Comparison of ENCODE assay signal across 8 cellular contexts in the genomic region with DNA sequence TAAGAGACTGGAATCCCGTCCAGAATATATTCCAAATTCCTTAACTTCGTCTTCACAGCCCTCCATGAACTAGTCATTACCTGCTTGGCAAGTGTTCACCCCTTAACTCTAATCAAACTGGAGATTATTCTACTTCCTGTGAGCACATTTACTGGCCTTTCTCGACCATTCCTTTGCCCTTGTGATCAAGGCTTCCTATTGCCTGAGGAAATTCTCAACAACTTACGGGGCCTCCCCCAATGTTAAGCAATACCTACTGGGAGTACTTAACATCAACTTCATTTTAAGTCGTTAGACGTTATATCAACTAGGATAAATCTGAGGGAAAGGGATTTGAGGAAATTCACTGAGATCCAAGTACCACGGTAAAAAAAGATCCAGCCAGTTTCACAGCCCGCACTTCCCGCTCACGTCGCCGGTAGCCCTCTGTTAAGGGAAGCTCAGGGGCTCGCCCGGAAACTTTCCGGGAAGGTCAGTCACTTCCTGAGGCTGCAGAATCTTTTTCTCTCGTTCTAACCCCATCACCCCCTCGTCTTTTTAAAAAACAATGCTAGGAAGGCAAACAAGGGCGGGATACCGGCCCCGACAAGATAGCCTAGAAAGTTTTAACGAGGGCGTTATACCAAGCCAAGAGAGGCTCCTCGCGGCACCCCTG. TPM values are rescaled to one million over a fixed set of nuclear protein-coding genes. Genes with fewer than 3 reads are reported as not detected.
DNase-seq lines count a peak whose midpoint lies in the region; ATAC-seq and TF ChIP-seq lines count a peak whose summit lies in the region.

No MANE protein-coding gene starts in this region.

- H3K9me3 ChIP-seq in heart left ventricle (no peaks in the 10 kb centered on the region), PC-3 (ENCODE audit: low read length) (no peaks in the 10 kb centered on the region), colonic mucosa (no peaks in the 10 kb centered on the region), uterus (no peaks in the 10 kb centered on the region)

- peak in 1 of 5 donors; percentile 15 for DNase-seq in heart left ventricle
- DNase-seq in Right ventricle myocardium inferior (ENCODE audit: missing footprints): no peak
- DNase-seq in PC-3: peak; percentile 38
- DNase-seq in colonic mucosa: peak; percentile 31
- peak; percentile 66 for DNase-seq in mesendoderm
- peak in 1 of 2 donors; percentile 25 for DNase-seq in uterus

- H3K79me2 ChIP-seq in PC-3 (ENCODE audit: low read length) (peaks cover 59% of the 10 kb centered on the region), mesendoderm (ENCODE audit: control insufficient read depth, insufficient read depth, low read length) (peaks cover 56% of the 10 kb centered on the region)

- peak overlapping the region; percentile 67 for H2AFZ ChIP-seq in PC-3 (ENCODE audit: low read length)

- H4K5ac ChIP-seq in mesendoderm (ENCODE audit: low read length): no peak overlapping the region

- H3K4me1 ChIP-seq in heart left ventricle: peaks cover 3 to 57% (median 34%) of the 10 kb centered on the region in 12 donors
- H3K4me1 ChIP-seq in PC-3 (ENCODE audit: insufficient read depth, low read length): peaks cover 27% of the 10 kb centered on the region; the same call in 1 of the 2 replicates
- H3K4me1 ChIP-seq in colonic mucosa: no peaks in the 10 kb centered on the region
- peaks cover 3% of the 10 kb centered on the region for H3K4me1 ChIP-seq in mesendoderm (ENCODE audit: control insufficient read depth, low read depth, low read length)
- H3K4me1 ChIP-seq in uterus: no peaks in the 10 kb centered on the region

- TF ChIP-seq POLR2A in heart left ventricle (IDR thresholded peaks at IDR 0.05) (no peak), uterus (IDR thresholded peaks at IDR 0.05) (no peak)

- intact Hi-C loops in heart left ventricle (cut with DNase I): loop anchor here in 1 of 10 donors (5.0 kb wide), 1 partner anchor 119 kb away; a partner anchor contains a TSS
- intact Hi-C loops in Right ventricle myocardium inferior (cut with DNase I): no loop called here
- intact Hi-C loops in PC-3 (cut with micrococcal nuclease): loop anchor here (5.0 kb wide), 1 partner anchor 379 kb away; a partner anchor contains a TSS
- intact Hi-C loops in colonic mucosa (cut with DNase I): no loop called here
- intact Hi-C loops in uterus (cut with DNase I; ENCODE audit: low total_unique reads): no loop called here

- TSS peak; percentile 46 for BruUV-seq in PC-3 (replicated peaks; lab: Mats Ljungman, UMichigan)

- TF ChIP-seq CTCF in heart left ventricle (IDR thresholded peaks at IDR 0.05) (no peak), PC-3 (conservative IDR thresholded peaks at IDR 0.05; ENCODE audit: low read depth, low read length) (no peak), colonic mucosa (IDR thresholded peaks at IDR 0.05) (no peak), uterus (IDR thresholded peaks at IDR 0.05) (no peak)

- no peaks in the 10 kb centered on the region for H3K27me3 ChIP-seq in heart left ventricle
- H3K27me3 ChIP-seq in PC-3 (ENCODE audit: low read length): no peaks in the 10 kb centered on the region
- no peaks in the 10 kb centered on the region for H3K27me3 ChIP-seq in colonic mucosa
- no peaks in the 10 kb centered on the region for H3K27me3 ChIP-seq in mesendoderm (ENCODE audit: insufficient read depth, low read length, poor library complexity)
- no peaks in the 10 kb centered on the region for H3K27me3 ChIP-seq in uterus

- H3K23ac ChIP-seq in mesendoderm (ENCODE audit: low read length): peak overlapping the region; percentile 17

- CTCF ChIA-PET in PC-3 (lab: Charles Lee): no interaction called here

- H3K4me2 ChIP-seq in PC-3 (ENCODE audit: low read length) (peak overlapping the region; percentile 92), mesendoderm (ENCODE audit: low read length) (peak overlapping the region; percentile 81)

- no peak overlapping the region for H2BK5ac ChIP-seq in mesendoderm (ENCODE audit: low read length)

- no peak overlapping the region for H2BK15ac ChIP-seq in mesendoderm (replicated peaks; ENCODE audit: low read depth)

- H4K20me1 ChIP-seq in PC-3 (ENCODE audit: low read length): peaks cover 52% of the 10 kb centered on the region

- peaks cover 2% of the 10 kb centered on the region for H3K79me1 ChIP-seq in mesendoderm (ENCODE audit: low read length)

- H3K56ac ChIP-seq in mesendoderm (ENCODE audit: low read length): peak overlapping the region; percentile 96

- no peaks in the 10 kb centered on the region for H3K9me2 ChIP-seq in PC-3 (replicated peaks; ENCODE audit: low read length)

- H3F3A ChIP-seq in PC-3 (ENCODE audit: low read length, unreplicated experiment): no peaks in the 10 kb centered on the region

- ATAC-seq in heart left ventricle (peak in 1 of 4 donors; percentile 6), Right ventricle myocardium inferior (no peak), PC-3 (no peak), HG03571 (IDR thresholded peaks at IDR 0.05; ENCODE audit: unreplicated experiment) (no peak), GM21447 (IDR thresholded peaks at IDR 0.05; ENCODE audit: unreplicated experiment) (no peak)

- peak overlapping the region; percentile 63 to 99 (median 86) for H3K4me3 ChIP-seq in heart left ventricle
- peak overlapping the region; percentile 97 for H3K4me3 ChIP-seq in PC-3 (ENCODE audit: low read length)
- peak overlapping the region; percentile 89 for H3K4me3 ChIP-seq in colonic mucosa
- peak overlapping the region; percentile 74 for H3K4me3 ChIP-seq in mesendoderm (ENCODE audit: low read length)
- peak overlapping the region; percentile 88 to 90 for H3K4me3 ChIP-seq in uterus

- 1 to 2% (median 1%) methylated on average over 24 of the region's 24 CpGs for WGBS in heart left ventricle, 4 donors
- no CpG with 5 or more reads among the region's 24 CpGs for WGBS in mesendoderm (ENCODE audit: extremely low coverage, insufficient coverage, low lambda C conversion rate)

- H2AK5ac ChIP-seq in mesendoderm (ENCODE audit: low read length): no peak overlapping the region

- H4K8ac ChIP-seq in mesendoderm (ENCODE audit: low read depth, low read length): peak overlapping the region; percentile 70

- no peak overlapping the region for H2BK120ac ChIP-seq in mesendoderm (ENCODE audit: low read depth, low read length)

- H3K27ac ChIP-seq in heart left ventricle (peak overlapping the region; percentile 64 to 98 (median 96)), PC-3 (ENCODE audit: low read length) (peak overlapping the region; percentile 68), colonic mucosa (peak overlapping the region; percentile 98), mesendoderm (ENCODE audit: low read depth, low read length) (peak overlapping the region; percentile 90), uterus (peak overlapping the region; percentile 92 to 97)

- H3K36me3 ChIP-seq in heart left ventricle (peaks cover 0 to 22% (median 14%) of the 10 kb centered on the region in 9 donors), PC-3 (ENCODE audit: low read depth, low read length) (peaks cover 20% of the 10 kb centered on the region; the same call in 1 of the 2 replicates), colonic mucosa (no peaks in the 10 kb centered on the region), mesendoderm (ENCODE audit: control insufficient read depth, insufficient read depth, low read length) (no peaks in the 10 kb centered on the region), uterus (no peaks in the 10 kb centered on the region)

- peak overlapping the region; percentile 98 for H3K18ac ChIP-seq in mesendoderm (ENCODE audit: low read length)

- H3K9ac ChIP-seq in PC-3 (ENCODE audit: low read length): peak overlapping the region; percentile 98
- peak overlapping the region; percentile 96 to 99 for H3K9ac ChIP-seq in colonic mucosa (ENCODE audit: low read depth in 2 of 2, low read length in 2 of 2)
- peak overlapping the region; percentile 98 for H3K9ac ChIP-seq in mesendoderm (ENCODE audit: low read length)

- POLR2A ChIA-PET in PC-3 (lab: Charles Lee; ENCODE audit: unreplicated experiment): no interaction called here

- H3K4ac ChIP-seq in mesendoderm (ENCODE audit: low read depth, low read length): peak overlapping the region; percentile 93

RNA-seq across cellular contexts. Expression of a gene that starts 0.9 kb away (rescaled TPM):
- total RNA-seq in heart left ventricle (10 to 100 TPM; 35.5 to 53.8 (median 40.9) TPM), Right ventricle myocardium inferior (43.7 TPM), PC-3 (2014; rRNA removed) (75.4 and 83.4 TPM in 2 replicates), colonic mucosa (10 to 100 TPM; 53.1 to 71.6 TPM), uterus (10 to 100 TPM; 18.7 to 46.9 (median 37.6) TPM)
- polyA plus RNA-seq in heart left ventricle: 10 to 100 TPM; 25.8 to 81.7 TPM
- 307 TPM for polyA plus RNA-seq in mesendoderm (2013, experiment 1 of 2)
- 307 TPM for polyA plus RNA-seq in mesendoderm (2013, experiment 2 of 2)
